Comparison of ENCODE assay signal across 8 cellular contexts in the genomic region with DNA sequence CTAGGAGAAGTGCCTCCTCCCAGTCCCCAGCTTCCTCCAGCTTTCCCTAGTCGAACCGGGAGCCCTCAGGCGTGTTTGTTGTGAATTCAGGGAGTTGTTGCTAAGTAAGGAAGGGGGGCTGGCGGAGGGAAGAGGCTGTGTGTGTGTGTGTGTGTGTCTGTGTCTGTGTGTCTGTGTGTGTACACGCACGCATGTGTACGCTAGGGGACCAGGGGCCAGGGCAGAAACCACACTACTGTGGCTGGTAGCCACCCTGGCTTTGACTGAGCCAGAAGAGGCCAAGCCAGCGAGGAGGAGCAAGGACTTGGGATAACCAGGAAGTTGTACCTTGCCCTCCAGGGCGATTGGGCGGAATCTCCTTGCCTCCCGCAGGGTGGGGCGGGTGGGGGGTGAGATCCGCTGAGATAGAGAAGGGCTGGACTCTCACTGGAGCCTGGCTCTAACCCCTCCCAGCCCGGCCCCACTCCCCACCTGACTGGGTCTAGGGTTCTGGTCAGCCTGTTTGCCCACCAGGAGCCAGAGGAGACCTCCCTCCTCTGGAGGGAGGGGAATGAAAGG. TPM values are rescaled to one million over a fixed set of nuclear protein-coding genes. Genes with fewer than 3 reads are reported as not detected.
DNase-seq lines count a peak whose midpoint lies in the region; ATAC-seq and TF ChIP-seq lines count a peak whose summit lies in the region.

No MANE protein-coding gene starts in this region.

- H3K4me3 Mint-ChIP-seq in CD4-positive, alpha-beta T cell = peak overlapping the region; percentile 92

- no peaks in the 10 kb centered on the region for H3K27me3 Mint-ChIP-seq in CD4-positive, alpha-beta T cell

- peaks cover 80% of the 10 kb centered on the region for H3K4me1 Mint-ChIP-seq in CD4-positive, alpha-beta T cell (ENCODE audit: low read depth)

- no peak for TF ChIP-seq CTCF in CD4-positive, alpha-beta T cell (IDR thresholded peaks at IDR 0.05)
- peak; percentile 8 for TF ChIP-seq CTCF in fibroblast of villous mesenchyme (IDR thresholded peaks at IDR 0.05; ENCODE audit: insufficient read depth, low read depth, low read length)
- TF ChIP-seq CTCF in ovary (IDR thresholded peaks at IDR 0.05) = peak in 2 of 3 donors; percentile 16 to 39

- CTCF ChIA-PET in CD4-positive, alpha-beta T cell (lab: Charles Lee) = no interaction called here

- H3K27ac Mint-ChIP-seq in CD4-positive, alpha-beta T cell = peak overlapping the region; percentile 100

- 0 to 4% (median 3%) methylated on average over 14 of the region's 14 CpGs for WGBS in ovary, 3 donors

- DNase-seq in CD4-positive, alpha-beta T cell = peak in 3 of 10 experiments; percentile 42 to 58 (median 44)
- peak; percentile 59 to 64 for DNase-seq in activated T-cell treated with anti-CD3 and anti-CD28 coated beads, Interleukin-2, amount 50 U/mL, for 48 hours
- DNase-seq in fibroblast of villous mesenchyme (ENCODE audit: low read depth) (peak; percentile 96), ovary (peak; percentile 74 to 90 (median 79)), pons (ENCODE audit: low spot score) (no peak)

- TF ChIP-seq EP300 in ovary (IDR thresholded peaks at IDR 0.05) = no peak

- H3K27me3 ChIP-seq in CD4-positive, alpha-beta T cell (ENCODE audit: control insufficient read depth, insufficient read depth, low read length) = no peaks in the 10 kb centered on the region
- no peaks in the 10 kb centered on the region for H3K27me3 ChIP-seq in ovary

- POLR2A ChIA-PET in CD4-positive, alpha-beta T cell (lab: Charles Lee) = interaction anchor here (10.4 kb wide), 1 partner anchor 128 kb away, joined by 157 read pairs; a partner anchor contains a TSS

- H3K4me3 ChIP-seq in fibroblast of villous mesenchyme (ENCODE audit: low read depth, low read length) (peak overlapping the region; percentile 56), ovary (peak overlapping the region; percentile 99)

- H3K36me3 ChIP-seq in KOPT-K1 (ENCODE audit: insufficient read depth, low read length) (no peaks in the 10 kb centered on the region), ovary (no peaks in the 10 kb centered on the region)

- intact Hi-C loops in CD4-positive, alpha-beta T cell (cut with DNase I, micrococcal nuclease) = no loop called here
- intact Hi-C loops in ovary (cut with DNase I) = no loop called here

- ATAC-seq in CD4-positive, alpha-beta T cell (ENCODE audit: poor library complexity) = no peak
- ATAC-seq in GM21447 (IDR thresholded peaks at IDR 0.05; ENCODE audit: unreplicated experiment) (no peak), HG03432 (IDR thresholded peaks at IDR 0.05; ENCODE audit: unreplicated experiment) (no peak)

- H3K36me3 Mint-ChIP-seq in CD4-positive, alpha-beta T cell (ENCODE audit: low read depth) = peaks cover 62% of the 10 kb centered on the region

- H3K9me3 ChIP-seq in CD4-positive, alpha-beta T cell (ENCODE audit: control insufficient read depth, low read length) = no peaks in the 10 kb centered on the region
- H3K9me3 ChIP-seq in KOPT-K1 (ENCODE audit: insufficient read depth, low read length, poor library complexity, severe bottlenecking) (no peaks in the 10 kb centered on the region), ovary (no peaks in the 10 kb centered on the region)

- peak overlapping the region; percentile 96 for H3K27ac ChIP-seq in CD4-positive, alpha-beta T cell (ENCODE audit: low read depth, low read length)
- H3K27ac ChIP-seq in KOPT-K1 (ENCODE audit: low read depth, low read length, poor library complexity, severe bottlenecking) = peak overlapping the region; percentile 6
- H3K27ac ChIP-seq in ovary = peak overlapping the region; percentile 89 to 94

- H3K4me1 ChIP-seq in ovary (ENCODE audit: insufficient read depth) = peaks cover 53% of the 10 kb centered on the region

- peak; percentile 62 for TF ChIP-seq POLR2A in ovary (IDR thresholded peaks at IDR 0.05)

- H3K9me3 Mint-ChIP-seq in CD4-positive, alpha-beta T cell = no peaks in the 10 kb centered on the region

RNA-seq across cellular contexts. Expression of a gene that starts 7.5 kb away (rescaled TPM):
- 100 to 1,000 TPM; 326 to 332 TPM for total RNA-seq in CD4-positive, alpha-beta T cell
- total RNA-seq in fibroblast of villous mesenchyme = 28.9 and 29.0 TPM in 2 replicates
- total RNA-seq in ovary = 100 to 1,000 TPM in 1 of 7 donors, 10 to 100 TPM in 6; 12.9 to 145 (median 79.9) TPM
- polyA plus RNA-seq in ovary = 10 to 100 TPM in 1 of 2 donors, 1 to 10 TPM in 1; 5.5 to 31.2 TPM

RNA-seq across cellular contexts. Expression of a gene that starts 34.5 kb away (rescaled TPM):
- 10 to 100 TPM; 13.2 to 14.3 TPM for total RNA-seq in CD4-positive, alpha-beta T cell
- total RNA-seq in fibroblast of villous mesenchyme (not detected in 2 replicates), ovary (under 1 TPM in 1 of 7 donors, not detected in 6; 0.05 TPM)
- polyA plus RNA-seq in ovary = under 1 TPM in 1 of 2 donors, not detected in 1; 0.17 TPM

RNA-seq across cellular contexts. Expression of a gene that starts 37.9 kb away (rescaled TPM):
- under 1 TPM in 1 of 2 experiments, not detected in 1; 0.27 TPM for total RNA-seq in CD4-positive, alpha-beta T cell
- total RNA-seq in fibroblast of villous mesenchyme (not detected in 2 replicates), ovary (not detected)
- under 1 TPM in 1 of 2 donors, not detected in 1; 0.13 TPM for polyA plus RNA-seq in ovary

RNA-seq across cellular contexts. Expression of a gene that starts 53.4 kb away (rescaled TPM):
- not detected for total RNA-seq in CD4-positive, alpha-beta T cell
- not detected in 2 replicates for total RNA-seq in fibroblast of villous mesenchyme
- not detected for total RNA-seq in ovary
- polyA plus RNA-seq in ovary = 1 to 10 TPM in 1 of 2 donors, not detected in 1; 1.7 TPM

Comparison
In these comparisons a context has a peak if more than half of its experiments do, and no peak if none do; other contexts are left out.
1. H3K27ac ChIP-seq: peak in every context shown above with its lines; median percentile 96 in CD4-positive, alpha-beta T cell; 92 in ovary; 6 in KOPT-K1.
2. RNA of a gene that starts 34.5 kb away (total RNA-seq): 13.2 to 14.3 TPM in CD4-positive, alpha-beta T cell; not detected in fibroblast of villous mesenchyme and 0.05 TPM in ovary; every median in the first group is over 10 times any median in the second.